8 cellular contexts compared by ENCODE assay signal in genomic region chr22:29635734-29636357, GRCh38. TPM values are rescaled to one million over a fixed set of nuclear protein-coding genes. Genes with fewer than 3 reads are reported as not detected.
DNase-seq lines count a peak whose midpoint lies in the region; ATAC-seq and TF ChIP-seq lines count a peak whose summit lies in the region.

No MANE protein-coding gene starts in this region.

- H3K36me3 ChIP-seq in effector memory CD4-positive, alpha-beta T cell (ENCODE audit: control insufficient read depth, insufficient read depth, low read length) = peaks cover 15% of the 10 kb centered on the region

- TF ChIP-seq CTCF in LNCaP clone FGC (IDR thresholded peaks at IDR 0.05; ENCODE audit: control insufficient read depth, extremely low read depth, insufficient read depth) = peak; percentile 74
- peak; percentile 72 for TF ChIP-seq CTCF in fibroblast of the aortic adventitia (IDR thresholded peaks at IDR 0.05; ENCODE audit: insufficient read depth, low read length)

- no peak overlapping the region for H3K27ac ChIP-seq in effector memory CD4-positive, alpha-beta T cell (ENCODE audit: insufficient read depth, low read length, poor library complexity, severe bottlenecking)

- H3K4me1 ChIP-seq in effector memory CD4-positive, alpha-beta T cell (ENCODE audit: control insufficient read depth, insufficient read depth, low read length, poor library complexity, severe bottlenecking) = no peaks in the 10 kb centered on the region

- H3K27me3 ChIP-seq in effector memory CD4-positive, alpha-beta T cell (replicated peaks; ENCODE audit: control insufficient read depth, insufficient read depth, low read length, poor library complexity, severe bottlenecking) = no peaks in the 10 kb centered on the region

- DNase-seq in DMS53 (lab: John Stamatoyannopoulos, UW) = peak; percentile 49
- DNase-seq in DMS53 treated with DMSO at 0.1 percent for 48 hours (lab: John Stamatoyannopoulos, UW; ENCODE audit: unreplicated experiment) = no peak
- peak; percentile 35 for DNase-seq in LNCaP clone FGC (ENCODE audit: low read depth)
- peak; percentile 58 for DNase-seq in SK-N-DZ (ENCODE audit: low spot score)
- peak; percentile 78 for DNase-seq in fibroblast of the aortic adventitia (ENCODE audit: low read depth)
- DNase-seq in pons (ENCODE audit: low spot score) = peak; percentile 69
- no peak for DNase-seq in effector memory CD4-positive, alpha-beta T cell

- no peak for ATAC-seq in HG03378 (IDR thresholded peaks at IDR 0.05; ENCODE audit: unreplicated experiment)

- H3K4me3 ChIP-seq in LNCaP clone FGC (ENCODE audit: low read depth, low read length) (no peak overlapping the region), fibroblast of the aortic adventitia (ENCODE audit: low read depth, low read length) (no peak overlapping the region)
- H3K4me3 ChIP-seq in effector memory CD4-positive, alpha-beta T cell (ENCODE audit: insufficient read depth, low read depth, low read length, poor library complexity, severe bottlenecking) = no peak overlapping the region

- H3K9me3 ChIP-seq in effector memory CD4-positive, alpha-beta T cell (ENCODE audit: control insufficient read depth, low read length) = no peaks in the 10 kb centered on the region

RNA-seq across cellular contexts. Expression of gene NF2, which starts 32.4 kb away (rescaled TPM):
- polyA plus RNA-seq in SK-N-DZ (2014; cell fraction: cytosol; rRNA removed) = 18.0 and 18.4 TPM in 2 replicates
- 7.8 and 9.1 TPM in 2 replicates for polyA plus RNA-seq in SK-N-DZ (2014; cell fraction: nucleus; rRNA removed)
- total RNA-seq in fibroblast of the aortic adventitia (ENCODE audit: low replicate concordance) = 59.8 and 65.9 TPM in 2 replicates

RNA-seq across cellular contexts. Expression of gene NIPSNAP1, which starts 54.9 kb away (rescaled TPM):
- 279 and 294 TPM in 2 replicates for polyA plus RNA-seq in SK-N-DZ (2014; cell fraction: cytosol; rRNA removed)
- polyA plus RNA-seq in SK-N-DZ (2014; cell fraction: nucleus; rRNA removed) = 116 and 184 TPM in 2 replicates
- 15.8 and 30.1 TPM in 2 replicates for total RNA-seq in fibroblast of the aortic adventitia (ENCODE audit: low replicate concordance)

Comparison
In these comparisons a context has a peak if more than half of its experiments do, and no peak if none do; other contexts are left out.
1. DNase-seq: peak in DMS53 (single experiment), LNCaP clone FGC (single experiment), SK-N-DZ (single experiment), fibroblast of the aortic adventitia (single experiment) and pons (single experiment); none in DMS53 treated with DMSO at 0.1 percent for 48 hours (single experiment) and effector memory CD4-positive, alpha-beta T cell (0 of 3).